ENCODE assay signal across 9 cellular contexts in the genomic region with DNA sequence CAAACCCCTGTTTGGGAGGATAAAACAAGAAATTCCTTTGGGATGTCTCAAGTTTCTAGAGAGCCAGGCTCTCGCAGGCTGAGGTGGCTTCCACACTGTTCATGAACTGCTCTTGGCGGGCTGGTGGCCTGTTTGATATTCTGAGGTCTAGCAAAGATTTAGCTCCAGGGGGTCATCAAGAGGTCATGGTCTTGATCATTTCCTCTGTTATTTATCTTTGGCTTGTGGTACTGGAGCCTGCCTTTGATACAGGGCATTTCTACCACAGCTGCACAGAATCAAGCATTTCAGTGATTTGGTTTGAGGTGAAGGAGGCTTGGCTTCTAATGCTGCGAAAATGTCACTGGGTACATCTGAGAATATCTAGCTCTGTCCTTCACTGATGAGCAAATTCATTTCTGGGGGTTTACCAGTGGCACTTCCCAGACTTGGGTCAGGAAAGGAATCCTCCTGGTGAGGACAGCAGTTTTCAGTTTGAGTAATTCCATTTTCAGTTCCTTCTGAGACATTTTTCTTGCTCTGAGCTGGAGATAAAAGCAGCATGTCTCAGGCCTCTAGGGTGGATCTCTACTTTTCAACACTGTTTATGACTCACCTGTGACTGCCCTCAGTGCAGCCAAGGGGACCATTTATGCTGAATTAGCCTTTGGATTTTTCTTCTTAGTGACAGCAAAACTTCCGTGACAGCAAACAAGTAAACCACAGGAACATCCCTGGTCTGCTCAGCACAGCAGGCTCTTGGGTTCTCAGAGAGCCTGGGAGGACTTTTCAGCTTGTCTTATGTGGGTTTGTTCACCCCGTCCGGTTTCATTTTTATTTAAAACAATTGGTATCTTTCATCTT.
A peak's percentile ranks its signal among the peaks of the same experiment; 100 is the strongest.
DNase-seq lines count a peak whose midpoint lies in the region; ATAC-seq and TF ChIP-seq lines count a peak whose summit lies in the region.
"Had no signal": no experiment of that assay in that cellular context is flagged by ENCODE, and none has a peak within 500 bp of the region (broad histone marks: within the 10 kb centered on the region; RNA-seq: fewer than 3 reads in every experiment).

No MANE protein-coding gene starts in this region.

- peak overlapping the region; percentile 63 for H2AFZ ChIP-seq in DND-41 (ENCODE audit: low read depth, low read length)

- H3K36me3 ChIP-seq in DND-41 (ENCODE audit: insufficient read depth, low read length) (no peaks in the 10 kb centered on the region), heart left ventricle (no peaks in the 10 kb centered on the region)

- ATAC-seq in DND-41 (ENCODE audit: insufficient read depth, low read depth) = peak; percentile 80
- peak; percentile 92 for ATAC-seq in GM19455 (IDR thresholded peaks at IDR 0.05; ENCODE audit: unreplicated experiment)
- ATAC-seq in HG03469 (IDR thresholded peaks at IDR 0.05; ENCODE audit: unreplicated experiment) = peak; percentile 75
- ATAC-seq in activated CD8-positive, alpha-beta T cell treated with anti-CD3 and anti-CD28 coated beads for 36 hours = peak; percentile 91
- peak; percentile 55 to 73 (median 64) for ATAC-seq in heart left ventricle
- peak; percentile 96 for ATAC-seq in stimulated activated naive CD8-positive, alpha-beta T cell treated with anti-CD3 and anti-CD28 coated beads, Interleukin-15, Interleukin-2, amounts not matched to agents 100 U/mL and 50 U/mL, for 24 hours
- ATAC-seq: K562 had no signal

- peaks cover 5% of the 10 kb centered on the region for H3K27me3 Mint-ChIP-seq in activated CD8-positive, alpha-beta T cell treated with anti-CD3 and anti-CD28 coated beads for 36 hours

- H3K79me2 ChIP-seq in DND-41 (ENCODE audit: insufficient read depth, low read length) = no peaks in the 10 kb centered on the region

- no peaks in the 10 kb centered on the region for H3K36me3 Mint-ChIP-seq in activated CD8-positive, alpha-beta T cell treated with anti-CD3 and anti-CD28 coated beads for 36 hours (ENCODE audit: low read depth)

- no peaks in the 10 kb centered on the region for H3K27me3 ChIP-seq in DND-41 (ENCODE audit: insufficient read depth, low read length, poor library complexity)
- no peaks in the 10 kb centered on the region for H3K27me3 ChIP-seq in heart left ventricle

- H3K4me3 ChIP-seq in DND-41 (ENCODE audit: low read depth in 1 of 2, low read length in 2 of 2) (peak overlapping the region in 1 of 2 experiments; percentile 37; a peak in 2 of 4 replicates), heart left ventricle (no peak overlapping the region)
- H3K4me3 ChIP-seq: K562 had no signal

- CTCF ChIA-PET in activated CD8-positive, alpha-beta T cell treated with anti-CD3 and anti-CD28 coated beads for 36 hours (lab: Charles Lee) = interaction anchor here (0.8 to 1.9 kb wide), 6 partner anchors 10 to 409 kb away, joined by 3 to 7 read pairs (median 5); no protein-coding TSS in a partner anchor

- no peaks in the 10 kb centered on the region for H4K20me1 ChIP-seq in DND-41 (ENCODE audit: insufficient read depth, low read length)

- DNase-seq in DND-41 (peak; percentile 81), heart left ventricle (peak in 2 of 5 donors; percentile 31 to 57), occipital lobe (lab: John Stamatoyannopoulos, UW) (no peak), NCI-H1105 (lab: John Stamatoyannopoulos, UW) (no peak)
- peak; percentile 79 for DNase-seq in activated CD8-positive, alpha-beta T cell treated with anti-CD3 and anti-CD28 coated beads for 36 hours
- DNase-seq in stimulated activated naive CD8-positive, alpha-beta T cell treated with anti-CD3 and anti-CD28 coated beads, Interleukin-15, Interleukin-2, amounts not matched to agents 100 U/mL and 50 U/mL, for 24 hours = peak; percentile 46

- TF ChIP-seq POLR2A in heart left ventricle (IDR thresholded peaks at IDR 0.05) = no peak

- peaks cover 75% of the 10 kb centered on the region for H3K4me1 ChIP-seq in DND-41 (ENCODE audit: insufficient read depth, low read length)
- H3K4me1 ChIP-seq in heart left ventricle = peaks cover 0 to 36% (median 7%) of the 10 kb centered on the region in 12 donors

- peak overlapping the region; percentile 53 for H3K4me3 Mint-ChIP-seq in activated CD8-positive, alpha-beta T cell treated with anti-CD3 and anti-CD28 coated beads for 36 hours

- H3K27ac ChIP-seq in DND-41 (ENCODE audit: low read length) = peak overlapping the region; percentile 90
- H3K27ac ChIP-seq in heart left ventricle = peak overlapping the region in 6 of 12 donors; percentile 3 to 88 (median 18)

- H3K4me2 ChIP-seq in DND-41 (ENCODE audit: insufficient read depth, low read length) = peak overlapping the region; percentile 61

- 74 to 79% (median 75%) methylated on average over 6 of the region's 6 CpGs for WGBS in heart left ventricle, 4 donors

- TF ChIP-seq CTCF in DND-41 (IDR thresholded peaks at IDR 0.05; ENCODE audit: borderline replicate concordance, extremely low read depth, low read length, poor library complexity, severe bottlenecking) (no peak), heart left ventricle (IDR thresholded peaks at IDR 0.05) (no peak)
- no peak for TF ChIP-seq CTCF in activated CD8-positive, alpha-beta T cell treated with anti-CD3 and anti-CD28 coated beads for 36 hours (IDR thresholded peaks at IDR 0.05)

- POLR2A ChIA-PET in activated CD8-positive, alpha-beta T cell treated with anti-CD3 and anti-CD28 coated beads for 36 hours (lab: Charles Lee) = interaction anchor here (0.8 to 2.2 kb wide), 6 partner anchors 10 to 409 kb away, joined by 3 to 7 read pairs (median 4); no protein-coding TSS in a partner anchor

- intact Hi-C loops in activated CD8-positive, alpha-beta T cell treated with anti-CD3 and anti-CD28 coated beads for 36 hours (cut with micrococcal nuclease) = loop anchor here (1.0 to 5.0 kb wide), 4 partner anchors 116 to 404 kb away; no protein-coding TSS in a partner anchor
- intact Hi-C loops in heart left ventricle (cut with DNase I) = no loop called here

- H3K27ac Mint-ChIP-seq in activated CD8-positive, alpha-beta T cell treated with anti-CD3 and anti-CD28 coated beads for 36 hours = peak overlapping the region; percentile 90

- H3K4me1 Mint-ChIP-seq in activated CD8-positive, alpha-beta T cell treated with anti-CD3 and anti-CD28 coated beads for 36 hours (ENCODE audit: low read depth) = peaks cover 46% of the 10 kb centered on the region

- H3K9me3 ChIP-seq in DND-41 (ENCODE audit: insufficient read depth, low read length, severe bottlenecking) = no peaks in the 10 kb centered on the region
- no peaks in the 10 kb centered on the region for H3K9me3 ChIP-seq in heart left ventricle

- peak overlapping the region; percentile 55 for H3K9ac ChIP-seq in DND-41 (ENCODE audit: low read depth, low read length)

- no peaks in the 10 kb centered on the region for H3K9me3 Mint-ChIP-seq in activated CD8-positive, alpha-beta T cell treated with anti-CD3 and anti-CD28 coated beads for 36 hours

Comparison
In these comparisons a context has a peak if more than half of its experiments do, and no peak if none do; other contexts are left out.
1. DNase-seq: peak in DND-41 (single experiment), activated CD8-positive, alpha-beta T cell treated with anti-CD3 and anti-CD28 coated beads for 36 hours (single experiment) and stimulated activated naive CD8-positive, alpha-beta T cell treated with anti-CD3 and anti-CD28 coated beads, Interleukin-15, Interleukin-2, amounts not matched to agents 100 U/mL and 50 U/mL, for 24 hours (single experiment); none in occipital lobe (single experiment) and NCI-H1105 (single experiment).
2. Peak in every context shown above with its lines, with median percentiles within 50 percentile points of each other: ATAC-seq.